1 cellular context compared by ENCODE assay signal in the genomic region with DNA sequence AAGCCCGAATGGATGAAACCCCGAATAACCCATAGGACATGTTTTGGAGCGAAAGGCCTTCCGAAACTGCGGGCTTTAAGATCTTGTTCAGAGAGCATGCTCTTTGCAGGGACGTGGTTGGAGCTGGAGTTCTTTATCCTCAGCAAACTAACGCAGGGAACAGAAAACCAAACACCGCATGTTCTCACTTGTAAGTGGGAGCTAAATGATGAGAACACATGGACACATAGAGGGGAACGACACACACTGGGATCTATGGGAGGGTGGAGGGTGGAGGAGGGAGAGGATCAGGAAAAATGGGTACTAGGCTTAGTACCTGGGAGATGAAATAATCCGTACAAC.
TF ChIP-seq lines count a peak whose summit lies in the region.

No MANE protein-coding gene starts in this region.

TF ChIP-seq in H1, 55 proteins besides CTCF, POLR2A, EP300 and RAD21 (continued from another document):
- no peak for TF ChIP-seq CTBP2 (IDR thresholded peaks at IDR 0.05; ENCODE audit: borderline replicate concordance, insufficient read depth, insufficient read length, low read length)
- no peak for TF ChIP-seq GTF2F1 (IDR thresholded peaks at IDR 0.05; ENCODE audit: borderline replicate concordance, low read depth, low read length)
- TF ChIP-seq, protein P1, sequence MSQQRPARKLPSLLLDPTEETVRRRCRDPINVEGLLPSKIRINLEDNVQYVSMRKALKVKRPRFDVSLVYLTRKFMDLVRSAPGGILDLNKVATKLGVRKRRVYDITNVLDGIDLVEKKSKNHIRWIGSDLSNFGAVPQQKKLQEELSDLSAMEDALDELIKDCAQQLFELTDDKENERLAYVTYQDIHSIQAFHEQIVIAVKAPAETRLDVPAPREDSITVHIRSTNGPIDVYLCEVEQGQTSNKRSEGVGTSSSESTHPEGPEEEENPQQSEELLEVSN (IDR thresholded peaks at IDR 0.05) = no peak
- no peak for TF ChIP-seq SIRT6 (IDR thresholded peaks at IDR 0.05; ENCODE audit: low read length)
- no peak for TF ChIP-seq CHD1 (IDR thresholded peaks at IDR 0.05; ENCODE audit: low read depth, low read length)
- TF ChIP-seq, protein P2, sequence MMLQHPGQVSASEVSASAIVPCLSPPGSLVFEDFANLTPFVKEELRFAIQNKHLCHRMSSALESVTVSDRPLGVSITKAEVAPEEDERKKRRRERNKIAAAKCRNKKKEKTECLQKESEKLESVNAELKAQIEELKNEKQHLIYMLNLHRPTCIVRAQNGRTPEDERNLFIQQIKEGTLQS (IDR thresholded peaks at IDR 0.05; ENCODE audit: insufficient read depth, low read depth, low read length) = no peak
- no peak for TF ChIP-seq NANOG (IDR thresholded peaks at IDR 0.05; ENCODE audit: insufficient read depth, low read depth, low read length, poor library complexity, severe bottlenecking)
- TF ChIP-seq KDM1A (IDR thresholded peaks at IDR 0.05; ENCODE audit: borderline replicate concordance, low read length) = no peak
- no peak for TF ChIP-seq MAFK (IDR thresholded peaks at IDR 0.05; ENCODE audit: low read depth, low read length)
